ENCODE assay signal across 10 cellular contexts in genomic region chr12:806116-806805, GRCh38. TPM values are rescaled to one million over a fixed set of nuclear protein-coding genes. Genes with fewer than 3 reads are reported as not detected.
DNase-seq lines count a peak whose midpoint lies in the region; ATAC-seq and TF ChIP-seq lines count a peak whose summit lies in the region.
"Had no signal": no experiment of that assay in that cellular context is flagged by ENCODE, and none has a peak within 500 bp of the region (broad histone marks: within the 10 kb centered on the region; RNA-seq: fewer than 3 reads in every experiment).

No MANE protein-coding gene starts in this region.

- intact Hi-C loops in CD4-positive, alpha-beta T cell (cut with DNase I, micrococcal nuclease) = loop anchor here in 1 of 2 experiments (2.0 kb wide), 1 partner anchor 15 kb away; no protein-coding TSS in a partner anchor
- intact Hi-C loops in dendritic cell treated with granulocyte-macrophage colony-stimulating factor and Interleukin-4, amounts not matched to agents 40 ng/mL and 50 ng/mL, for 4 days (cut with micrococcal nuclease) = loop anchor here (5.0 to 10.0 kb wide), 2 partner anchors 34 to 171 kb away; no protein-coding TSS in a partner anchor
- intact Hi-C loops in natural killer cell (cut with micrococcal nuclease) (no loop called here), CD14-positive monocyte (cut with micrococcal nuclease) (loop anchor here in 1 of 2 donors (10.0 kb wide), 1 partner anchor 51 kb away; the partner anchor contains the start of gene WNK1), esophagus muscularis mucosa (cut with DNase I) (no loop called here), lower leg skin (cut with DNase I; ENCODE audit: low total_unique reads) (no loop called here)

- no peaks in the 10 kb centered on the region for H3K9me3 Mint-ChIP-seq in CD4-positive, alpha-beta T cell
- no peaks in the 10 kb centered on the region for H3K9me3 Mint-ChIP-seq in dendritic cell treated with granulocyte-macrophage colony-stimulating factor and Interleukin-4, amounts not matched to agents 40 ng/mL and 50 ng/mL, for 4 days
- H3K9me3 Mint-ChIP-seq in natural killer cell (no peaks in the 10 kb centered on the region), CD14-positive monocyte (no peaks in the 10 kb centered on the region)

- no peaks in the 10 kb centered on the region for H3K9me3 ChIP-seq in CD4-positive, alpha-beta T cell (ENCODE audit: control insufficient read depth, low read length)
- H3K9me3 ChIP-seq in Loucy (ENCODE audit: insufficient read depth, low read depth, low read length) = no peaks in the 10 kb centered on the region
- H3K9me3 ChIP-seq in esophagus muscularis mucosa = no peaks in the 10 kb centered on the region

- H2AFZ ChIP-seq in Loucy (ENCODE audit: low read length) = no peak overlapping the region

- no peaks in the 10 kb centered on the region for H3K36me3 ChIP-seq in Loucy (ENCODE audit: insufficient read depth, low read length)
- no peaks in the 10 kb centered on the region for H3K36me3 ChIP-seq in esophagus muscularis mucosa

- H3K4me3 ChIP-seq in Loucy (ENCODE audit: low read length, poor library complexity, severe bottlenecking) (no peak overlapping the region), esophagus muscularis mucosa (no peak overlapping the region), lower leg skin (ENCODE audit: low read depth, poor library complexity, severe bottlenecking) (no peak overlapping the region)

- H3K4me1 ChIP-seq in Loucy (ENCODE audit: insufficient read depth, low read length, poor library complexity, severe bottlenecking) (peaks cover 46% of the 10 kb centered on the region), esophagus muscularis mucosa (peaks cover 35 to 66% (median 57%) of the 10 kb centered on the region in 4 donors)

- H3K27ac Mint-ChIP-seq in CD4-positive, alpha-beta T cell = peak overlapping the region; percentile 10
- H3K27ac Mint-ChIP-seq in dendritic cell treated with granulocyte-macrophage colony-stimulating factor and Interleukin-4, amounts not matched to agents 40 ng/mL and 50 ng/mL, for 4 days = peak overlapping the region; percentile 78
- H3K27ac Mint-ChIP-seq in natural killer cell (peak overlapping the region; percentile 2 to 31), CD14-positive monocyte (peak overlapping the region in 3 of 7 donors; percentile 1 to 67 (median 24))

- DNase-seq in CD4-positive, alpha-beta T cell = no peak
- DNase-seq in natural killer cell (no peak), CD14-positive monocyte (ENCODE audit: low spot score) (no peak), middle frontal gyrus (ENCODE audit: extremely low spot score, low spot score) (no peak), esophagus muscularis mucosa (ENCODE audit: extremely low spot score) (no peak), lower leg skin (ENCODE audit: low spot score in 2 of 2) (no peak)
- DNase-seq: activated naive CD4-positive, alpha-beta T cell treated with Interleukin-2 at 50 U/mL for 16 hours; retina had no signal

- no peaks in the 10 kb centered on the region for H3K9me2 ChIP-seq in Loucy (replicated peaks; ENCODE audit: low read depth, low read length)

- H4K20me1 ChIP-seq in Loucy (ENCODE audit: insufficient read depth, low read length, poor library complexity, severe bottlenecking) = peaks cover 97% of the 10 kb centered on the region

- peaks cover 99% of the 10 kb centered on the region for H3K79me2 ChIP-seq in Loucy (ENCODE audit: insufficient read depth, low read length)

- peak overlapping the region; percentile 62 for H3K4me2 ChIP-seq in Loucy (ENCODE audit: low read depth, low read length, poor library complexity, severe bottlenecking)

- 86% methylated on average over 4 of the region's 4 CpGs for WGBS in esophagus muscularis mucosa
- WGBS in lower leg skin, 2 donors = 80 to 85% methylated on average over 4 of the region's 4 CpGs

- H3K27ac ChIP-seq in CD4-positive, alpha-beta T cell (ENCODE audit: low read depth, low read length) = peak overlapping the region; percentile 26
- H3K27ac ChIP-seq in esophagus muscularis mucosa (replicated peaks in 1 of 4) = no peak overlapping the region

- H3K4me3 Mint-ChIP-seq in CD4-positive, alpha-beta T cell = peak overlapping the region; percentile 59
- H3K4me3 Mint-ChIP-seq in dendritic cell treated with granulocyte-macrophage colony-stimulating factor and Interleukin-4, amounts not matched to agents 40 ng/mL and 50 ng/mL, for 4 days = no peak overlapping the region
- H3K4me3 Mint-ChIP-seq in natural killer cell (peak overlapping the region; percentile 7), CD14-positive monocyte (no peak overlapping the region)

- ATAC-seq in CD4-positive, alpha-beta T cell (ENCODE audit: poor library complexity) = no peak
- no peak for ATAC-seq in natural killer cell

- TF ChIP-seq CTCF in CD4-positive, alpha-beta T cell (IDR thresholded peaks at IDR 0.05) = no peak
- TF ChIP-seq CTCF in Loucy (conservative IDR thresholded peaks at IDR 0.05; ENCODE audit: low read length) = no peak
- TF ChIP-seq CTCF in natural killer cell (IDR thresholded peaks at IDR 0.05) = no peak
- no peak for TF ChIP-seq CTCF in CD14-positive monocyte (IDR thresholded peaks at IDR 0.05)
- TF ChIP-seq CTCF in esophagus muscularis mucosa (IDR thresholded peaks at IDR 0.05) = no peak
- no peak for TF ChIP-seq CTCF in lower leg skin (IDR thresholded peaks at IDR 0.05)

- no peaks in the 10 kb centered on the region for H3K36me3 Mint-ChIP-seq in CD4-positive, alpha-beta T cell (ENCODE audit: low read depth)
- H3K36me3 Mint-ChIP-seq in dendritic cell treated with granulocyte-macrophage colony-stimulating factor and Interleukin-4, amounts not matched to agents 40 ng/mL and 50 ng/mL, for 4 days (ENCODE audit: low read depth) = no peaks in the 10 kb centered on the region
- H3K36me3 Mint-ChIP-seq in natural killer cell = no peaks in the 10 kb centered on the region
- peaks cover 0 to under 1% of the 10 kb centered on the region in 2 donors for H3K36me3 Mint-ChIP-seq in CD14-positive monocyte

- H3K27me3 Mint-ChIP-seq in CD4-positive, alpha-beta T cell = no peaks in the 10 kb centered on the region
- H3K27me3 Mint-ChIP-seq in dendritic cell treated with granulocyte-macrophage colony-stimulating factor and Interleukin-4, amounts not matched to agents 40 ng/mL and 50 ng/mL, for 4 days = no peaks in the 10 kb centered on the region
- H3K27me3 Mint-ChIP-seq in natural killer cell (ENCODE audit: low read depth in 2 of 2) (no peaks in the 10 kb centered on the region), CD14-positive monocyte (ENCODE audit: low read depth in 3 of 3) (no peaks in the 10 kb centered on the region)

- POLR2A ChIA-PET in CD4-positive, alpha-beta T cell (lab: Charles Lee) = interaction anchor here (1.2 to 5.5 kb wide), 4 partner anchors 21 to 230 kb away, joined by 3 to 35 read pairs (median 6); partner anchors contain the start of gene WNK1

- H3K4me1 Mint-ChIP-seq in CD4-positive, alpha-beta T cell (ENCODE audit: low read depth) = peaks cover 87% of the 10 kb centered on the region
- peaks cover 48% of the 10 kb centered on the region for H3K4me1 Mint-ChIP-seq in dendritic cell treated with granulocyte-macrophage colony-stimulating factor and Interleukin-4, amounts not matched to agents 40 ng/mL and 50 ng/mL, for 4 days (ENCODE audit: low read depth)
- H3K4me1 Mint-ChIP-seq in natural killer cell (peaks cover 65 to 68% of the 10 kb centered on the region in 2 donors), CD14-positive monocyte (peaks cover 54% of the 10 kb centered on the region)

- no peak for TF ChIP-seq EP300 in esophagus muscularis mucosa (IDR thresholded peaks at IDR 0.05)

- CTCF ChIA-PET in CD4-positive, alpha-beta T cell (lab: Charles Lee) = interaction anchor here (1.2 to 2.4 kb wide), 2 partner anchors 55 to 230 kb away, joined by 3 to 7 read pairs; no protein-coding TSS in a partner anchor

- H3K9ac ChIP-seq in Loucy (ENCODE audit: low read depth, low read length, poor library complexity, severe bottlenecking) = no peak overlapping the region

- peaks cover 8% of the 10 kb centered on the region; the same call in 1 of the 2 replicates for H3F3A ChIP-seq in Loucy (ENCODE audit: low read depth)

- H3K27me3 ChIP-seq in CD4-positive, alpha-beta T cell (ENCODE audit: control insufficient read depth, insufficient read depth, low read length) = no peaks in the 10 kb centered on the region
- H3K27me3 ChIP-seq in Loucy (ENCODE audit: insufficient read depth, low read length, poor library complexity, severe bottlenecking) (no peaks in the 10 kb centered on the region), esophagus muscularis mucosa (no peaks in the 10 kb centered on the region)

- TF ChIP-seq POLR2A in esophagus muscularis mucosa (IDR thresholded peaks at IDR 0.05; ENCODE audit: low read depth) (no peak), lower leg skin (IDR thresholded peaks at IDR 0.05) (no peak)

RNA-seq across cellular contexts. Expression of gene WNK1, which starts 53.9 kb away (rescaled TPM):
- total RNA-seq in CD4-positive, alpha-beta T cell = 100 to 1,000 TPM; 193 to 198 TPM
- total RNA-seq in natural killer cell (100 to 1,000 TPM; 177 to 203 (median 192) TPM), esophagus muscularis mucosa (100 to 1,000 TPM; 137 to 250 (median 158) TPM), lower leg skin (100 to 1,000 TPM; 273 to 518 (median 346) TPM)
- polyA plus RNA-seq in CD14-positive monocyte = 10 to 100 TPM in 1 of 2 donors, 1 to 10 TPM in 1; 8.7 to 20.9 TPM

Comparison
In these comparisons a context has a peak if more than half of its experiments do, and no peak if none do; other contexts are left out.
1. H3K4me3 Mint-ChIP-seq: peak in CD4-positive, alpha-beta T cell (single experiment) and natural killer cell (single experiment); none in dendritic cell treated with granulocyte-macrophage colony-stimulating factor and Interleukin-4, amounts not matched to agents 40 ng/mL and 50 ng/mL, for 4 days (single experiment) and CD14-positive monocyte (0 of 2).